Comparison of ENCODE assay signal across 1 cellular context in the genomic region with DNA sequence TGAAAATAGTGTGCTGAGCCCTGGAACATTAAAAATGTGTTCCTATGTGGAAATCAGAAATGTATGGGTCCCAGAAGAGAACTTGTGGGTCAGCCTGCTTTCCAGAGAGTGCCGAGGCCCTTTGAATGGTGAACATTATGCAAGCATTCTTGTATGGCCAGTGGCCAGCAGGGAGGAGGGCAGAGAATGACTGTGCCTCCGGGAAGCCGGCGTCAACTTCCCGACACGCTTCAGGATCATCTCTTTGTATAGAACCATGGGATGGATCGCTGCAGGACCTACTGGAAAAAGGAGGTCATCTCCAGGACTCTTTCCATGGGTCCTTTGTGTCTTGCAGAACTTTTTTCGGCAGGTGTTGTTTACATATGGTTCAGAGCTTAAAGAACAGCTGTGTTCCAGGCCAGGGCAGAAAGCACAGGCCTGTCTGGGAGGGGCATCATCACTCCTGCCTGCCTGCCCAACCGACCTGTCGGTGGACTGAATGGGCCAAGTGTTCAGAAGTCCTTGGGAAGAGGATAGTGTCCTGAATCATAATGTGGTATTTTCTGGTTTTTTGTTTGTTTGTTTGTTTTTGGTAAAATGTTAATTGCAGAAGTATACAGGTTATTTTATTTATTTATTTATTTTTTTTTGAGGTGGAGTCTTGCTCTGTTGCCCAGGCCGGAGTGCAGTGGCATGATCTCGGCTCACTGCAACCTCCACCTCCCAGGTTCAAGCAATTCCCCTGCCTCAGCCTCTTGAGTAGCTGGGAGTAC.
TF ChIP-seq lines count a peak whose summit lies in the region.

No MANE protein-coding gene starts in this region.

TF ChIP-seq in HepG2, 621 proteins besides CTCF, POLR2A, EP300 and RAD21 (continued from another document and continues in another):
- TF ChIP-seq, protein P1, sequence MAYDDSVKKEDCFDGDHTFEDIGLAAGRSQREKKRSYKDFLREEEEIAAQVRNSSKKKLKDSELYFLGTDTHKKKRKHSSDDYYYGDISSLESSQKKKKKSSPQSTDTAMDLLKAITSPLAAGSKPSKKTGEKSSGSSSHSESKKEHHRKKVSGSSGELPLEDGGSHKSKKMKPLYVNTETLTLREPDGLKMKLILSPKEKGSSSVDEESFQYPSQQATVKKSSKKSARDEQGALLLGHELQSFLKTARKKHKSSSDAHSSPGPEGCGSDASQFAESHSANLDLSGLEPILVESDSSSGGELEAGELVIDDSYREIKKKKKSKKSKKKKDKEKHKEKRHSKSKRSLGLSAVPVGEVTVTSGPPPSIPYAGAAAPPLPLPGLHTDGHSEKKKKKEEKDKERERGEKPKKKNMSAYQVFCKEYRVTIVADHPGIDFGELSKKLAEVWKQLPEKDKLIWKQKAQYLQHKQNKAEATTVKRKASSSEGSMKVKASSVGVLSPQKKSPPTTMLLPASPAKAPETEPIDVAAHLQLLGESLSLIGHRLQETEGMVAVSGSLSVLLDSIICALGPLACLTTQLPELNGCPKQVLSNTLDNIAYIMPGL (CRISPR knock-in tag; IDR thresholded peaks at IDR 0.05; ENCODE audit: borderline replicate concordance in 1 of 2, low read depth in 1 of 2), result 0 out of 4 replicates have a peak, but pooled peaks of 1 of the 2 experiments have one; percentile 15
- TF ChIP-seq ZNF124 (CRISPR knock-in tag; IDR thresholded peaks at IDR 0.05), result peak; percentile 53; the same call in 1 of the 2 replicates
- TF ChIP-seq GATAD1 (CRISPR knock-in tag; IDR thresholded peaks at IDR 0.05), result 0 out of 2 replicates have a peak, but pooled peaks have one; percentile 35
- TF ChIP-seq TBX3 (IDR thresholded peaks at IDR 0.05; ENCODE audit: borderline replicate concordance), result no peak
- no peak for TF ChIP-seq ZNF850 (CRISPR knock-in tag; conservative IDR thresholded peaks at IDR 0.05)
- no peak for TF ChIP-seq HNRNPLL (IDR thresholded peaks at IDR 0.05; ENCODE audit: low read depth, low read length, poor library complexity, severe bottlenecking)
- TF ChIP-seq, protein P2, sequence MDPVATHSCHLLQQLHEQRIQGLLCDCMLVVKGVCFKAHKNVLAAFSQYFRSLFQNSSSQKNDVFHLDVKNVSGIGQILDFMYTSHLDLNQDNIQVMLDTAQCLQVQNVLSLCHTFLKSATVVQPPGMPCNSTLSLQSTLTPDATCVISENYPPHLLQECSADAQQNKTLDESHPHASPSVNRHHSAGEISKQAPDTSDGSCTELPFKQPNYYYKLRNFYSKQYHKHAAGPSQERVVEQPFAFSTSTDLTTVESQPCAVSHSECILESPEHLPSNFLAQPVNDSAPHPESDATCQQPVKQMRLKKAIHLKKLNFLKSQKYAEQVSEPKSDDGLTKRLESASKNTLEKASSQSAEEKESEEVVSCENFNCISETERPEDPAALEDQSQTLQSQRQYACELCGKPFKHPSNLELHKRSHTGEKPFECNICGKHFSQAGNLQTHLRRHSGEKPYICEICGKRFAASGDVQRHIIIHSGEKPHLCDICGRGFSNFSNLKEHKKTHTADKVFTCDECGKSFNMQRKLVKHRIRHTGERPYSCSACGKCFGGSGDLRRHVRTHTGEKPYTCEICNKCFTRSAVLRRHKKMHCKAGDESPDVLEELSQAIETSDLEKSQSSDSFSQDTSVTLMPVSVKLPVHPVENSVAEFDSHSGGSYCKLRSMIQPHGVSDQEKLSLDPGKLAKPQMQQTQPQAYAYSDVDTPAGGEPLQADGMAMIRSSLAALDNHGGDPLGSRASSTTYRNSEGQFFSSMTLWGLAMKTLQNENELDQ (CRISPR knock-in tag; IDR thresholded peaks at IDR 0.05; ENCODE audit: borderline replicate concordance), result no peak
- TF ChIP-seq ZMYM3 (CRISPR knock-in tag; IDR thresholded peaks at IDR 0.05), result no peak
- no peak for TF ChIP-seq GABPA (IDR thresholded peaks at IDR 0.05; ENCODE audit: low read depth, low read length)
- TF ChIP-seq GABPA (CRISPR knock-in tag; IDR thresholded peaks at IDR 0.05; ENCODE audit: low read depth), result no peak
- TF ChIP-seq, protein P3, sequence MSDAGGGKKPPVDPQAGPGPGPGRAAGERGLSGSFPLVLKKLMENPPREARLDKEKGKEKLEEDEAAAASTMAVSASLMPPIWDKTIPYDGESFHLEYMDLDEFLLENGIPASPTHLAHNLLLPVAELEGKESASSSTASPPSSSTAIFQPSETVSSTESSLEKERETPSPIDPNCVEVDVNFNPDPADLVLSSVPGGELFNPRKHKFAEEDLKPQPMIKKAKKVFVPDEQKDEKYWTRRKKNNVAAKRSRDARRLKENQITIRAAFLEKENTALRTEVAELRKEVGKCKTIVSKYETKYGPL (CRISPR knock-in tag; IDR thresholded peaks at IDR 0.05), result peak; percentile 91; the same call in 1 of the 2 replicates
- no peak for TF ChIP-seq NR3C1 (CRISPR knock-in tag; IDR thresholded peaks at IDR 0.05)
- TF ChIP-seq CBX5 (CRISPR knock-in tag; IDR thresholded peaks at IDR 0.05; ENCODE audit: borderline replicate concordance), result peak; percentile 66; the same call in 1 of the 2 replicates
- TF ChIP-seq SKI (IDR thresholded peaks at IDR 0.05; ENCODE audit: partially characterized antibody), result no peak
- TF ChIP-seq SP2 (CRISPR knock-in tag; IDR thresholded peaks at IDR 0.05), result no peak
- TF ChIP-seq ZNF143 (CRISPR knock-in tag; IDR thresholded peaks at IDR 0.05), result peak; percentile 69; the same call in 1 of the 2 replicates
- peak; percentile 83 for TF ChIP-seq GATAD2A (CRISPR knock-in tag; IDR thresholded peaks at IDR 0.05)
- peak; percentile 61 for TF ChIP-seq THAP11 (CRISPR knock-in tag; IDR thresholded peaks at IDR 0.05)
- peak; percentile 53; the same call in 1 of the 2 replicates for TF ChIP-seq TSC22D2 (CRISPR knock-in tag; IDR thresholded peaks at IDR 0.05; ENCODE audit: borderline replicate concordance)
- TF ChIP-seq ZNF263 (CRISPR knock-in tag; IDR thresholded peaks at IDR 0.05), result peak; percentile 77
- TF ChIP-seq, protein P4, sequence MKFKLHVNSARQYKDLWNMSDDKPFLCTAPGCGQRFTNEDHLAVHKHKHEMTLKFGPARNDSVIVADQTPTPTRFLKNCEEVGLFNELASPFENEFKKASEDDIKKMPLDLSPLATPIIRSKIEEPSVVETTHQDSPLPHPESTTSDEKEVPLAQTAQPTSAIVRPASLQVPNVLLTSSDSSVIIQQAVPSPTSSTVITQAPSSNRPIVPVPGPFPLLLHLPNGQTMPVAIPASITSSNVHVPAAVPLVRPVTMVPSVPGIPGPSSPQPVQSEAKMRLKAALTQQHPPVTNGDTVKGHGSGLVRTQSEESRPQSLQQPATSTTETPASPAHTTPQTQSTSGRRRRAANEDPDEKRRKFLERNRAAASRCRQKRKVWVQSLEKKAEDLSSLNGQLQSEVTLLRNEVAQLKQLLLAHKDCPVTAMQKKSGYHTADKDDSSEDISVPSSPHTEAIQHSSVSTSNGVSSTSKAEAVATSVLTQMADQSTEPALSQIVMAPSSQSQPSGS (CRISPR knock-in tag; IDR thresholded peaks at IDR 0.05), result peak; percentile 61; the same call in 1 of the 2 replicates
- peak; percentile 29 for TF ChIP-seq ZEB1 (IDR thresholded peaks at IDR 0.05; ENCODE audit: insufficient replicate concordance, low read depth)
- no peak for TF ChIP-seq ZNF577 (CRISPR knock-in tag; IDR thresholded peaks at IDR 0.05; ENCODE audit: borderline replicate concordance, low read depth)
- TF ChIP-seq, protein P5, sequence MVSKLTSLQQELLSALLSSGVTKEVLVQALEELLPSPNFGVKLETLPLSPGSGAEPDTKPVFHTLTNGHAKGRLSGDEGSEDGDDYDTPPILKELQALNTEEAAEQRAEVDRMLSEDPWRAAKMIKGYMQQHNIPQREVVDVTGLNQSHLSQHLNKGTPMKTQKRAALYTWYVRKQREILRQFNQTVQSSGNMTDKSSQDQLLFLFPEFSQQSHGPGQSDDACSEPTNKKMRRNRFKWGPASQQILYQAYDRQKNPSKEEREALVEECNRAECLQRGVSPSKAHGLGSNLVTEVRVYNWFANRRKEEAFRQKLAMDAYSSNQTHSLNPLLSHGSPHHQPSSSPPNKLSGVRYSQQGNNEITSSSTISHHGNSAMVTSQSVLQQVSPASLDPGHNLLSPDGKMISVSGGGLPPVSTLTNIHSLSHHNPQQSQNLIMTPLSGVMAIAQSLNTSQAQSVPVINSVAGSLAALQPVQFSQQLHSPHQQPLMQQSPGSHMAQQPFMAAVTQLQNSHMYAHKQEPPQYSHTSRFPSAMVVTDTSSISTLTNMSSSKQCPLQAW (CRISPR knock-in tag; IDR thresholded peaks at IDR 0.05), result 0 out of 2 replicates have a peak, but pooled peaks have one; percentile 43
- TF ChIP-seq CHD4 (IDR thresholded peaks at IDR 0.05; ENCODE audit: borderline replicate concordance, low read length), result 0 out of 2 replicates have a peak, but pooled peaks have one; percentile 15
- TF ChIP-seq HMG20B (CRISPR knock-in tag; conservative IDR thresholded peaks at IDR 0.05), result 0 out of 2 replicates have a peak, but pooled peaks have one; percentile 24
- peak; percentile 85 for TF ChIP-seq CEBPB (IDR thresholded peaks at IDR 0.05; ENCODE audit: borderline replicate concordance, low read depth, low read length)
- TF ChIP-seq, protein P6, sequence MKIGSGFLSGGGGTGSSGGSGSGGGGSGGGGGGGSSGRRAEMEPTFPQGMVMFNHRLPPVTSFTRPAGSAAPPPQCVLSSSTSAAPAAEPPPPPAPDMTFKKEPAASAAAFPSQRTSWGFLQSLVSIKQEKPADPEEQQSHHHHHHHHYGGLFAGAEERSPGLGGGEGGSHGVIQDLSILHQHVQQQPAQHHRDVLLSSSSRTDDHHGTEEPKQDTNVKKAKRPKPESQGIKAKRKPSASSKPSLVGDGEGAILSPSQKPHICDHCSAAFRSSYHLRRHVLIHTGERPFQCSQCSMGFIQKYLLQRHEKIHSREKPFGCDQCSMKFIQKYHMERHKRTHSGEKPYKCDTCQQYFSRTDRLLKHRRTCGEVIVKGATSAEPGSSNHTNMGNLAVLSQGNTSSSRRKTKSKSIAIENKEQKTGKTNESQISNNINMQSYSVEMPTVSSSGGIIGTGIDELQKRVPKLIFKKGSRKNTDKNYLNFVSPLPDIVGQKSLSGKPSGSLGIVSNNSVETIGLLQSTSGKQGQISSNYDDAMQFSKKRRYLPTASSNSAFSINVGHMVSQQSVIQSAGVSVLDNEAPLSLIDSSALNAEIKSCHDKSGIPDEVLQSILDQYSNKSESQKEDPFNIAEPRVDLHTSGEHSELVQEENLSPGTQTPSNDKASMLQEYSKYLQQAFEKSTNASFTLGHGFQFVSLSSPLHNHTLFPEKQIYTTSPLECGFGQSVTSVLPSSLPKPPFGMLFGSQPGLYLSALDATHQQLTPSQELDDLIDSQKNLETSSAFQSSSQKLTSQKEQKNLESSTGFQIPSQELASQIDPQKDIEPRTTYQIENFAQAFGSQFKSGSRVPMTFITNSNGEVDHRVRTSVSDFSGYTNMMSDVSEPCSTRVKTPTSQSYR (CRISPR knock-in tag; IDR thresholded peaks at IDR 0.05; ENCODE audit: borderline replicate concordance), result peak; percentile 75; the same call in 1 of the 2 replicates
- peak; percentile 76 for TF ChIP-seq RARA (CRISPR knock-in tag; IDR thresholded peaks at IDR 0.05)
- no peak for TF ChIP-seq ZNF709 (CRISPR knock-in tag; IDR thresholded peaks at IDR 0.05)
- no peak for TF ChIP-seq HOXA7 (CRISPR knock-in tag; IDR thresholded peaks at IDR 0.05)
- no peak for TF ChIP-seq ZNF724P (CRISPR knock-in tag; IDR thresholded peaks at IDR 0.05; ENCODE audit: borderline replicate concordance)
- TF ChIP-seq ZNF773 (CRISPR knock-in tag; IDR thresholded peaks at IDR 0.05; ENCODE audit: borderline replicate concordance), result no peak
- no peak for TF ChIP-seq DNMT3B (CRISPR knock-in tag; conservative IDR thresholded peaks at IDR 0.05)
- 0 out of 2 replicates have a peak, but pooled peaks have one; percentile 49 for TF ChIP-seq TOE1 (CRISPR knock-in tag; IDR thresholded peaks at IDR 0.05)
- TF ChIP-seq, protein P7, sequence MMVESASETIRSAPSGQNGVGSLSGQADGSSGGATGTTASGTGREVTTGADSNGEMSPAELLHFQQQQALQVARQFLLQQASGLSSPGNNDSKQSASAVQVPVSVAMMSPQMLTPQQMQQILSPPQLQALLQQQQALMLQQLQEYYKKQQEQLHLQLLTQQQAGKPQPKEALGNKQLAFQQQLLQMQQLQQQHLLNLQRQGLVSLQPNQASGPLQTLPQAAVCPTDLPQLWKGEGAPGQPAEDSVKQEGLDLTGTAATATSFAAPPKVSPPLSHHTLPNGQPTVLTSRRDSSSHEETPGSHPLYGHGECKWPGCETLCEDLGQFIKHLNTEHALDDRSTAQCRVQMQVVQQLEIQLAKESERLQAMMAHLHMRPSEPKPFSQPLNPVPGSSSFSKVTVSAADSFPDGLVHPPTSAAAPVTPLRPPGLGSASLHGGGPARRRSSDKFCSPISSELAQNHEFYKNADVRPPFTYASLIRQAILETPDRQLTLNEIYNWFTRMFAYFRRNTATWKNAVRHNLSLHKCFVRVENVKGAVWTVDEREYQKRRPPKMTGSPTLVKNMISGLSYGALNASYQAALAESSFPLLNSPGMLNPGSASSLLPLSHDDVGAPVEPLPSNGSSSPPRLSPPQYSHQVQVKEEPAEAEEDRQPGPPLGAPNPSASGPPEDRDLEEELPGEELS (CRISPR knock-in tag; IDR thresholded peaks at IDR 0.05), result peak; percentile 67; the same call in 1 of the 2 replicates
- TF ChIP-seq MIXL1 (CRISPR knock-in tag; IDR thresholded peaks at IDR 0.05), result no peak
- TF ChIP-seq ZNF780A (CRISPR knock-in tag; IDR thresholded peaks at IDR 0.05), result no peak
- TF ChIP-seq NR2F6 (IDR thresholded peaks at IDR 0.05), result peak; percentile 34; the same call in 1 of the 2 replicates
- peak; percentile 79 for TF ChIP-seq NR2F6 (CRISPR knock-in tag; IDR thresholded peaks at IDR 0.05)
- no peak for TF ChIP-seq ZNF24 (IDR thresholded peaks at IDR 0.05)
- TF ChIP-seq ZNF598 (CRISPR knock-in tag; IDR thresholded peaks at IDR 0.05; ENCODE audit: borderline replicate concordance), result no peak
- TF ChIP-seq CCDC6 (CRISPR knock-in tag; IDR thresholded peaks at IDR 0.05), result no peak
- TF ChIP-seq, protein P8, sequence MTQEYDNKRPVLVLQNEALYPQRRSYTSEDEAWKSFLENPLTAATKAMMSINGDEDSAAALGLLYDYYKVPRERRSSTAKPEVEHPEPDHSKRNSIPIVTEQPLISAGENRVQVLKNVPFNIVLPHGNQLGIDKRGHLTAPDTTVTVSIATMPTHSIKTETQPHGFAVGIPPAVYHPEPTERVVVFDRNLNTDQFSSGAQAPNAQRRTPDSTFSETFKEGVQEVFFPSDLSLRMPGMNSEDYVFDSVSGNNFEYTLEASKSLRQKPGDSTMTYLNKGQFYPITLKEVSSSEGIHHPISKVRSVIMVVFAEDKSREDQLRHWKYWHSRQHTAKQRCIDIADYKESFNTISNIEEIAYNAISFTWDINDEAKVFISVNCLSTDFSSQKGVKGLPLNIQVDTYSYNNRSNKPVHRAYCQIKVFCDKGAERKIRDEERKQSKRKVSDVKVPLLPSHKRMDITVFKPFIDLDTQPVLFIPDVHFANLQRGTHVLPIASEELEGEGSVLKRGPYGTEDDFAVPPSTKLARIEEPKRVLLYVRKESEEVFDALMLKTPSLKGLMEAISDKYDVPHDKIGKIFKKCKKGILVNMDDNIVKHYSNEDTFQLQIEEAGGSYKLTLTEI (CRISPR knock-in tag; conservative IDR thresholded peaks at IDR 0.05), result no peak
